In the genomic region with DNA sequence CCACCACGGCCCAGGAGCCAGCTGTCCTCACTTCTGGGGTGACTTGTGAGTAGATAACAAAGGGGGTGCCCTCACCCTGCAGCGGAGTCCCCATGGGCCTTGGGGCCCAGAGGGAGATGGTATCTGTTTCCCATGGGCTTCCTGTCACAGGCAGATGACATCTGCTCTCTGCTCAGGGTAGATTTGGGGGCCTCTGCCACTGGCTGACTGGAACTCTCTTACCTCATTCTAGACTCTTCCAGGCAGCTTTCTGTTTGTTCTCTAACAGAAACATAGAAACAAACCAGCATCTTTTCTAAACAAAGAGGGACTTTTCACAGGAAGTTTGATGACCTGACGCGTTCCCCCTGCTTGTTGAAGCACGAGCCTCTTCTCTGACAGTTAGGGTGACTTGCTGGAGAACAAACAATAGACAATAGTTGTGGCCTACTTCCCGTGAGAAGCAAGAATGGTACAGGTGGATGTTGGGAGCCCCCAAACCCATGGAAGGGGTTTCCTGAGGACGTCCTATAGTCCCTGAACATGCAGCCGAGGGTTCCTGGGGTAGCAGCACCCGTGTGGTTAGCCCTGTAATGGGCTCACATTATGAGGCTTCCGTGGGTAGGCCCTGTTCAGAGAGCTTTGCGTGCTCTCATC, we compare ENCODE assay signal across 9 cellular contexts.
DNase-seq lines count a peak whose midpoint lies in the region; ATAC-seq and TF ChIP-seq lines count a peak whose summit lies in the region.
"Had no signal": no experiment of that assay in that cellular context is flagged by ENCODE, and none has a peak within 500 bp of the region (broad histone marks: within the 10 kb centered on the region; RNA-seq: fewer than 3 reads in every experiment).

No MANE protein-coding gene starts in this region.

- peaks cover 58% of the 10 kb centered on the region for H3K4me1 Mint-ChIP-seq in activated T-cell treated with anti-CD3 and anti-CD28 coated beads, Interleukin-2, amount 50 U/mL, for 24 hours (ENCODE audit: low read depth)

- H3K4me3 ChIP-seq in lower lobe of right lung (no peak overlapping the region), thyroid gland (replicated peaks in 1 of 3) (no peak overlapping the region), tibial artery (no peak overlapping the region)
- H3K4me3 ChIP-seq: SK-N-MC had no signal

- no peaks in the 10 kb centered on the region for H3K9me3 Mint-ChIP-seq in activated T-cell treated with anti-CD3 and anti-CD28 coated beads, Interleukin-2, amount 50 U/mL, for 24 hours

- H3K27me3 ChIP-seq in lower lobe of right lung (ENCODE audit: low read depth) (no peaks in the 10 kb centered on the region), thyroid gland (no peaks in the 10 kb centered on the region), tibial artery (no peaks in the 10 kb centered on the region)

- H3K4me1 ChIP-seq in lower lobe of right lung (peaks cover 87% of the 10 kb centered on the region), thyroid gland (peaks cover 36 to 44% of the 10 kb centered on the region in 2 donors), tibial artery (peaks cover 5 to 50% (median 29%) of the 10 kb centered on the region in 4 donors)

- H3K9me3 ChIP-seq in lower lobe of right lung (no peaks in the 10 kb centered on the region), thyroid gland (no peaks in the 10 kb centered on the region), tibial artery (no peaks in the 10 kb centered on the region)

- peak; percentile 72 for ATAC-seq in GM19395 (IDR thresholded peaks at IDR 0.05; ENCODE audit: unreplicated experiment)
- ATAC-seq in HG03378 (IDR thresholded peaks at IDR 0.05; ENCODE audit: unreplicated experiment) = peak; percentile 84
- peak; percentile 5 to 15 for ATAC-seq in lower lobe of right lung
- ATAC-seq in omental fat pad (ENCODE audit: low FRiP score) = no peak

- no peak for TF ChIP-seq POLR2A in thyroid gland (IDR thresholded peaks at IDR 0.05)

- peaks cover 5% of the 10 kb centered on the region for H3K36me3 Mint-ChIP-seq in activated T-cell treated with anti-CD3 and anti-CD28 coated beads, Interleukin-2, amount 50 U/mL, for 24 hours (ENCODE audit: low read depth)

- H3K27ac Mint-ChIP-seq in activated T-cell treated with anti-CD3 and anti-CD28 coated beads, Interleukin-2, amount 50 U/mL, for 24 hours = peak overlapping the region; percentile 93

- 87 to 89% methylated on average over 9 to 10 of the region's 11 CpGs for WGBS in thyroid gland, 2 donors

- TF ChIP-seq CTCF in lower lobe of right lung (IDR thresholded peaks at IDR 0.05) = no peak
- no peak for TF ChIP-seq CTCF in thyroid gland (IDR thresholded peaks at IDR 0.05)
- TF ChIP-seq CTCF in tibial artery (IDR thresholded peaks at IDR 0.05) = no peak
- no peak for TF ChIP-seq CTCF in omental fat pad (IDR thresholded peaks at IDR 0.05)

- H3K4me3 Mint-ChIP-seq in activated T-cell treated with anti-CD3 and anti-CD28 coated beads, Interleukin-2, amount 50 U/mL, for 24 hours = peak overlapping the region; percentile 37

- H3K27ac ChIP-seq in lower lobe of right lung (peak overlapping the region; percentile 83), thyroid gland (peak overlapping the region in 2 of 3 donors; percentile 86 to 90), tibial artery (no peak overlapping the region)
- H3K27ac ChIP-seq: SK-N-MC had no signal

- H3K36me3 ChIP-seq in lower lobe of right lung (no peaks in the 10 kb centered on the region), thyroid gland (no peaks in the 10 kb centered on the region), tibial artery (peaks cover 0 to 6% (median 0%) of the 10 kb centered on the region in 3 donors)

- intact Hi-C loops in lower lobe of right lung (cut with DNase I) (no loop called here), thyroid gland (cut with DNase I) (no loop called here), tibial artery (cut with DNase I; ENCODE audit: low total_unique reads) (no loop called here)

- DNase-seq in activated T-cell treated with anti-CD3 and anti-CD28 coated beads, Interleukin-2, amount 50 U/mL, for 24 hours = peak; percentile 71
- DNase-seq in lower lobe of right lung (no peak), thyroid gland (no peak), tibial artery (no peak), omental fat pad (ENCODE audit: low spot score) (no peak), NCI-H82 treated with DMSO at 0.1 percent for 48 hours (lab: John Stamatoyannopoulos, UW; ENCODE audit: unreplicated experiment) (no peak)

- no peaks in the 10 kb centered on the region for H3K27me3 Mint-ChIP-seq in activated T-cell treated with anti-CD3 and anti-CD28 coated beads, Interleukin-2, amount 50 U/mL, for 24 hours

Comparison
In these comparisons a context has a peak if more than half of its experiments do, and no peak if none do; other contexts are left out.
1. H3K27ac ChIP-seq: peak in lower lobe of right lung (single experiment) and thyroid gland (2 of 3); none in tibial artery (0 of 2).